ENCODE assay signal across 22 cellular contexts in genomic region chr6:51513891-51514290, GRCh38.
DNase-seq lines count a peak whose midpoint lies in the region; ATAC-seq and TF ChIP-seq lines count a peak whose summit lies in the region.
"Had no signal": no experiment of that assay in that cellular context is flagged by ENCODE, and none has a peak within 500 bp of the region (broad histone marks: within the 10 kb centered on the region; RNA-seq: fewer than 3 reads in every experiment).

No MANE protein-coding gene starts in this region.

- H2BK5ac ChIP-seq in neuronal stem cell (ENCODE audit: low read length) = no peak overlapping the region

- no peaks in the 10 kb centered on the region for H3K27me3 ChIP-seq in breast epithelium
- no peaks in the 10 kb centered on the region for H3K27me3 ChIP-seq in neuronal stem cell (ENCODE audit: control insufficient read depth in 3 of 3, insufficient read depth in 3 of 3, low read depth in 1 of 3, low read length in 3 of 3)
- H3K27me3 ChIP-seq: cardiac muscle cell, stomach had no signal

- no peak overlapping the region for H3K4me2 ChIP-seq in neuronal stem cell (ENCODE audit: insufficient read depth, low read length, poor library complexity, severe bottlenecking)
- H3K4me2 ChIP-seq: KMS-11 had no signal

- no peak overlapping the region for H2BK12ac ChIP-seq in neuronal stem cell (ENCODE audit: low read length)

- H3K18ac ChIP-seq in neuronal stem cell (ENCODE audit: low read length) = no peak overlapping the region

- no peak overlapping the region for H3K9ac ChIP-seq in neuronal stem cell (ENCODE audit: low read depth, low read length, poor library complexity)
- H3K9ac ChIP-seq: KMS-11 had no signal

- H3K9me3 Mint-ChIP-seq in activated T-cell treated with anti-CD3 and anti-CD28 coated beads, Interleukin-2, amount 50 U/mL, for 24 hours = peaks cover 10% of the 10 kb centered on the region
- H3K9me3 Mint-ChIP-seq in activated T-cell treated with anti-CD3 and anti-CD28 coated beads, Interleukin-2, amount 50 U/mL, for 72 hours = peaks cover 8% of the 10 kb centered on the region in 2 donors

- H3K14ac ChIP-seq in neuronal stem cell (ENCODE audit: low read length) = no peak overlapping the region

- WGBS in neuronal stem cell (ENCODE audit: extremely low coverage in 2 of 2, insufficient read length in 2 of 2, insufficient replicate concordance in 1 of 2), 2 donors = no CpG with 5 or more reads among the region's 8 CpGs

- H3K4me3 Mint-ChIP-seq in activated T-cell treated with anti-CD3 and anti-CD28 coated beads, Interleukin-2, amount 50 U/mL, for 24 hours = no peak overlapping the region
- H3K4me3 Mint-ChIP-seq in activated T-cell treated with anti-CD3 and anti-CD28 coated beads, Interleukin-2, amount 50 U/mL, for 72 hours = no peak overlapping the region
- H3K4me3 Mint-ChIP-seq: activated naive CD8-positive, alpha-beta T cell treated with anti-CD3 and anti-CD28 coated beads for 36 hours; activated T-cell treated with anti-CD3 and anti-CD28 coated beads, Interleukin-2, amount 50 U/mL, for 4 hours; CD4-positive, alpha-beta T cell had no signal

- H3K4me1 Mint-ChIP-seq in activated T-cell treated with anti-CD3 and anti-CD28 coated beads, Interleukin-2, amount 50 U/mL, for 24 hours (ENCODE audit: low read depth) = no peaks in the 10 kb centered on the region
- H3K4me1 Mint-ChIP-seq in activated T-cell treated with anti-CD3 and anti-CD28 coated beads, Interleukin-2, amount 50 U/mL, for 72 hours (ENCODE audit: low read depth) = no peaks in the 10 kb centered on the region
- H3K4me1 Mint-ChIP-seq: activated naive CD8-positive, alpha-beta T cell treated with anti-CD3 and anti-CD28 coated beads for 36 hours had no signal

- H3K36me3 ChIP-seq in breast epithelium (no peaks in the 10 kb centered on the region), neuronal stem cell (replicated peaks in 1 of 2; ENCODE audit: control insufficient read depth in 2 of 2, insufficient read depth in 2 of 2, low read length in 2 of 2) (no peaks in the 10 kb centered on the region)
- H3K36me3 ChIP-seq: cardiac muscle cell, stomach had no signal

- TF ChIP-seq CTCF in breast epithelium (IDR thresholded peaks at IDR 0.05) = no peak

- H2BK120ac ChIP-seq in neuronal stem cell (ENCODE audit: low read depth, low read length) = no peak overlapping the region

- H3K27ac ChIP-seq in breast epithelium (peak overlapping the region; percentile 74 to 85), neuronal stem cell (replicated peaks; ENCODE audit: low read length) (no peak overlapping the region)
- H3K27ac ChIP-seq: cardiac muscle cell, KMS-11, stomach had no signal

- no peak overlapping the region for H2BK15ac ChIP-seq in neuronal stem cell (ENCODE audit: low read length)

- H3K9me3 ChIP-seq in breast epithelium (peaks cover 0 to 10% of the 10 kb centered on the region in 2 donors), neuronal stem cell (replicated peaks in 1 of 2; ENCODE audit: control insufficient read depth in 2 of 2, insufficient read depth in 1 of 2, low read depth in 1 of 2, low read length in 2 of 2) (peaks cover 0 to 5% of the 10 kb centered on the region in 2 donors)

- no peak overlapping the region for H3K27ac Mint-ChIP-seq in activated T-cell treated with anti-CD3 and anti-CD28 coated beads, Interleukin-2, amount 50 U/mL, for 24 hours
- H3K27ac Mint-ChIP-seq in activated T-cell treated with anti-CD3 and anti-CD28 coated beads, Interleukin-2, amount 50 U/mL, for 72 hours = no peak overlapping the region
- H3K27ac Mint-ChIP-seq: activated naive CD8-positive, alpha-beta T cell treated with anti-CD3 and anti-CD28 coated beads for 36 hours; CD4-positive, alpha-beta T cell had no signal

- no peaks in the 10 kb centered on the region for H3K27me3 Mint-ChIP-seq in activated T-cell treated with anti-CD3 and anti-CD28 coated beads, Interleukin-2, amount 50 U/mL, for 24 hours
- H3K27me3 Mint-ChIP-seq in activated T-cell treated with anti-CD3 and anti-CD28 coated beads, Interleukin-2, amount 50 U/mL, for 72 hours (ENCODE audit: low read depth) = no peaks in the 10 kb centered on the region
- H3K27me3 Mint-ChIP-seq: activated naive CD8-positive, alpha-beta T cell treated with anti-CD3 and anti-CD28 coated beads for 36 hours; CD4-positive, alpha-beta T cell had no signal

- H4K8ac ChIP-seq in neuronal stem cell (ENCODE audit: low read depth, low read length) = no peak overlapping the region

- H3K4ac ChIP-seq in neuronal stem cell (ENCODE audit: low read length) = no peak overlapping the region

- ATAC-seq in GM21515 (IDR thresholded peaks at IDR 0.05; ENCODE audit: unreplicated experiment) = no peak
- ATAC-seq in activated T-cell treated with anti-CD3 and anti-CD28 coated beads, Interleukin-2, amount 50 U/mL, for 72 hours (replicated peaks in 1 of 2) = no peak
- ATAC-seq: activated T-cell treated with anti-CD3 and anti-CD28 coated beads, Interleukin-2, amount 50 U/mL, for 4 hours; left ventricle myocardium superior; SK-N-SH treated with all-trans-retinoic acid at 6 μM for 48 hours had no signal

- H4K91ac ChIP-seq in neuronal stem cell (ENCODE audit: low read depth, low read length, poor library complexity) = no peak overlapping the region

- DNase-seq in HPDE6-E6E7 (ENCODE audit: extremely low spot score) (peak; percentile 15), breast epithelium (ENCODE audit: low spot score in 2 of 2) (peak in 1 of 2 donors; percentile 51), islet precursor cell (peak; percentile 56), neuronal stem cell (ENCODE audit: low spot score) (peak; percentile 14)
- no peak for DNase-seq in activated T-cell treated with anti-CD3 and anti-CD28 coated beads, Interleukin-2, amount 50 U/mL, for 24 hours
- no peak for DNase-seq in activated T-cell treated with anti-CD3 and anti-CD28 coated beads, Interleukin-2, amount 50 U/mL, for 72 hours
- DNase-seq in stimulated activated CD4-positive, alpha-beta T cell treated with anti-CD3 and anti-CD28 coated beads, Interleukin-4, amount 100 ng/mL, for 24 hours = no peak
- DNase-seq: activated CD4-positive, alpha-beta T cell treated with anti-CD3 and anti-CD28 coated beads, Interleukin-2, amount 50 U/mL, for 1 hour; activated naive CD8-positive, alpha-beta T cell treated with anti-CD3 and anti-CD28 coated beads for 36 hours; activated T-cell treated with anti-CD3 and anti-CD28 coated beads, Interleukin-2, amount 50 U/mL, for 4 hours; CD4-positive, alpha-beta T cell; HCEC 1CT; left ventricle myocardium superior; NCI-H1092; NCI-H2081 treated with DMSO at 0.1 percent for 48 hours; NCI-H524; stimulated activated CD4-positive, alpha-beta T cell treated with anti-CD3 and anti-CD28 coated beads, Interleukin-15, amount 100 ng/mL, for 24 hours; stomach had no signal

- peak overlapping the region in 2 of 3 donors; percentile 24 to 43 for H3K4me3 ChIP-seq in breast epithelium
- no peak overlapping the region for H3K4me3 ChIP-seq in neuronal stem cell (ENCODE audit: low read length in 2 of 2)
- H3K4me3 ChIP-seq: cardiac muscle cell, stomach had no signal

- no peaks in the 10 kb centered on the region for H3K79me1 ChIP-seq in neuronal stem cell (ENCODE audit: low read depth, low read length)

- H3K4me1 ChIP-seq in breast epithelium (no peaks in the 10 kb centered on the region), neuronal stem cell (ENCODE audit: control insufficient read depth in 2 of 2, insufficient read depth in 1 of 2, low read depth in 1 of 2, low read length in 2 of 2) (peaks cover 4 to 25% of the 10 kb centered on the region in 2 donors)
- H3K4me1 ChIP-seq: stomach had no signal

- no peak overlapping the region for H3K23ac ChIP-seq in neuronal stem cell (ENCODE audit: low read depth, low read length, poor library complexity)

- H3K36me3 Mint-ChIP-seq in activated T-cell treated with anti-CD3 and anti-CD28 coated beads, Interleukin-2, amount 50 U/mL, for 24 hours (ENCODE audit: low read depth) = no peaks in the 10 kb centered on the region
- no peaks in the 10 kb centered on the region for H3K36me3 Mint-ChIP-seq in activated T-cell treated with anti-CD3 and anti-CD28 coated beads, Interleukin-2, amount 50 U/mL, for 72 hours (ENCODE audit: insufficient read depth in 2 of 2)
- H3K36me3 Mint-ChIP-seq: activated naive CD8-positive, alpha-beta T cell treated with anti-CD3 and anti-CD28 coated beads for 36 hours had no signal

- H2AK5ac ChIP-seq in neuronal stem cell (ENCODE audit: low read depth, low read length) = no peak overlapping the region

- TF ChIP-seq POLR2A in breast epithelium (IDR thresholded peaks at IDR 0.05) = no peak

- H2AFZ ChIP-seq in neuronal stem cell (ENCODE audit: low read length) = peak overlapping the region; percentile 70

- intact Hi-C loops in breast epithelium (cut with DNase I; ENCODE audit: low total_unique reads) = no loop called here

Comparison
In these comparisons a context has a peak if more than half of its experiments do, and no peak if none do; other contexts are left out.
1. DNase-seq: peak in HPDE6-E6E7 (single experiment), islet precursor cell (single experiment) and neuronal stem cell (single experiment); none in activated T-cell treated with anti-CD3 and anti-CD28 coated beads, Interleukin-2, amount 50 U/mL, for 24 hours (single experiment), activated T-cell treated with anti-CD3 and anti-CD28 coated beads, Interleukin-2, amount 50 U/mL, for 72 hours (0 of 2) and stimulated activated CD4-positive, alpha-beta T cell treated with anti-CD3 and anti-CD28 coated beads, Interleukin-4, amount 100 ng/mL, for 24 hours (single experiment).
2. H3K4me3 ChIP-seq: peak in breast epithelium (2 of 3); none in neuronal stem cell (0 of 2).